Comparison of ENCODE assay signal across 8 cellular contexts in the genomic region with DNA sequence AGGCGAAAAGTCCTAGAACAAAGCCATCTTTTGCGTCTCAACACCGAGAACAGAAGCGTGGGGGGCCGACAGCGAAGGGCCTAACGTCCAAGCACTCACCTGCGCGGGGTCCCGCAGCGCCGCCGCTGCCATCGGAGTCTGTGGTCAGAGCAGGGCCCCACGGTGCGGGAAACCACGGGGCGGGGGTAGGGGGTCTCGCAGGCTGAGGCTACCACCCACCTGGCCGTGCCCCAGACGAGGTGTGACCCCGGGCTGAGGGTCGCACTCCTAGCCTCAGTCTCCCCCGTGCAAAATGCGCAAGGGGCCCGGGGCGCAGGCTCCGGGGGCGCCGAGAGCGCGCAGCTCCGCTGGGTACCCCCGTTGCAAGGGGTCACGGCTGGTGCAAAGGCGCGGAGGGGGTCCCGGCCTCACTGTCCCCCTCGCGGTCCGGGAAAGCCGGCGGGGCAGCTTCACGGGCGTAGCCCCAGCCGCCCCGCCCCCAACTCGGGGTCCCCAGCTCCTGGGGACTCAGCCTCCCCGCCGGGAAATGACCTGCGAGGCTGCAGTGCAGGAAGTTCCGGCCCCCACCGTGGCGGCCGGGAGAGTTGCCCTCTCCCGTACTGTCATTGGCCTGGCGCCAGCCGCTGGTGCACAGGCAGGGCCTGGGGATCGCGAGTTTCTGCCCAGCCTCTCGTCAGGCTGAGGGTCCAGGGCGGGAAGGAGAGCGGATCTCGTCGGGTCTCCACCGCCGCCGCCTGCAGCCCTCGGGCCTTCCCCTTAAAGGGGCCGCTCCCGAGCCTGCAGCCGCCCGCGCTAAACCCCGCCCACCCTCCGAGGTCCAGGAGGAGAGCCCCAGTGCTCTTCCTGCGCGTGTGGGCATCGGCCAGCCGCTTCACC. TPM values are rescaled to one million over a fixed set of nuclear protein-coding genes. Genes with fewer than 3 reads are reported as not detected.
DNase-seq lines count a peak whose midpoint lies in the region; ATAC-seq, FAIRE-seq and TF ChIP-seq lines count a peak whose summit lies in the region.

A gene (minus strand): TSS at position 699 of the 876 bp plus-strand sequence. CDS start 567 bp downstream, at position 132.

- peaks cover 16% of the 10 kb centered on the region for H4K20me1 ChIP-seq in astrocyte (ENCODE audit: insufficient read depth, low read length)

- H3K27me3 ChIP-seq in CD8-positive, alpha-beta memory T cell (ENCODE audit: insufficient read depth, low read length, poor library complexity, severe bottlenecking): no peaks in the 10 kb centered on the region
- H3K27me3 ChIP-seq in astrocyte (ENCODE audit: insufficient read depth, low read length): no peaks in the 10 kb centered on the region

- H2AFZ ChIP-seq in astrocyte (ENCODE audit: low read depth, low read length): peak within 1 kb of the TSS; percentile 93

- peaks cover 19 to 40% (median 27%) of the 10 kb centered on the region in 3 donors for H3K4me1 Mint-ChIP-seq in CD8-positive, alpha-beta memory T cell
- H3K4me1 Mint-ChIP-seq in T-cell (peaks cover 24 to 34% (median 26%) of the 10 kb centered on the region in 3 donors), astrocyte (ENCODE audit: low read depth, unreplicated experiment) (peaks cover 24% of the 10 kb centered on the region)

- H3K4me3 ChIP-seq in CD8-positive, alpha-beta memory T cell (ENCODE audit: low read length): peak within 1 kb of the TSS; percentile 80
- peak within 1 kb of the TSS; percentile 67 for H3K4me3 ChIP-seq in astrocyte (ENCODE audit: insufficient read depth, low read depth, low read length)

- H3K36me3 Mint-ChIP-seq in CD8-positive, alpha-beta memory T cell: peaks cover 37 to 50% (median 49%) of the 10 kb centered on the region in 3 donors
- H3K36me3 Mint-ChIP-seq in T-cell (peaks cover 55% of the 10 kb centered on the region), astrocyte (ENCODE audit: low read depth, unreplicated experiment) (peaks cover 20% of the 10 kb centered on the region)

- peaks cover 38 to 60% (median 50%) of the 10 kb centered on the region in 5 donors for H3K9me3 Mint-ChIP-seq in CD8-positive, alpha-beta memory T cell
- H3K9me3 Mint-ChIP-seq in T-cell (peaks cover 20 to 56% (median 40%) of the 10 kb centered on the region in 3 donors), astrocyte (ENCODE audit: unreplicated experiment) (peaks cover 22% of the 10 kb centered on the region)

- H3K27ac Mint-ChIP-seq in CD8-positive, alpha-beta memory T cell: peak within 1 kb of the TSS; percentile 76 to 96 (median 94)
- H3K27ac Mint-ChIP-seq in T-cell (peak within 1 kb of the TSS; percentile 95), astrocyte (ENCODE audit: unreplicated experiment) (peak within 1 kb of the TSS; percentile 58)

- H3K27ac ChIP-seq in CD8-positive, alpha-beta memory T cell (ENCODE audit: low read depth, low read length): peak within 1 kb of the TSS; percentile 64
- peak within 1 kb of the TSS; percentile 83 for H3K27ac ChIP-seq in KOPT-K1 (ENCODE audit: low read depth, low read length, poor library complexity, severe bottlenecking)
- no peak within 1 kb of the TSS for H3K27ac ChIP-seq in astrocyte (ENCODE audit: low read depth, low read length)

- peaks cover 42% of the 10 kb centered on the region for H3K9me3 ChIP-seq in CD8-positive, alpha-beta memory T cell (ENCODE audit: low read length)
- H3K9me3 ChIP-seq in KOPT-K1 (ENCODE audit: insufficient read depth, low read length, poor library complexity, severe bottlenecking): peaks cover 81% of the 10 kb centered on the region
- peaks cover 20% of the 10 kb centered on the region for H3K9me3 ChIP-seq in astrocyte (ENCODE audit: insufficient read depth, low read depth, low read length)

- peak within 1 kb of the TSS; percentile 87 for H3K4me2 ChIP-seq in astrocyte (ENCODE audit: low read length)

- no peaks in the 10 kb centered on the region for H3K27me3 Mint-ChIP-seq in CD8-positive, alpha-beta memory T cell
- H3K27me3 Mint-ChIP-seq in T-cell (no peaks in the 10 kb centered on the region), astrocyte (ENCODE audit: low read depth, unreplicated experiment) (no peaks in the 10 kb centered on the region)

- DNase-seq in CD8-positive, alpha-beta memory T cell: peak; percentile 22 to 68 (median 38)
- peak; percentile 85 for DNase-seq in GM20000 (ENCODE audit: low spot score)
- peak in 28 of 34 experiments; percentile 6 to 52 (median 26) for DNase-seq in T-cell
- DNase-seq in astrocyte (ENCODE audit: low read depth): peak; percentile 19
- peak; percentile 69 for DNase-seq in hepatic stellate cell (ENCODE audit: low spot score)
- peak; percentile 25 for DNase-seq in putamen (ENCODE audit: low spot score)
- DNase-seq in NCI-H510A treated with DMSO at 0.1 percent for 48 hours (lab: John Stamatoyannopoulos, UW): no peak

- FAIRE-seq in astrocyte (lab: Jason Lieb, UNC): no peak

- CTCF ChIA-PET in CD8-positive, alpha-beta memory T cell (lab: Charles Lee): interaction anchor here (1.2 to 1.7 kb wide), 3 partner anchors 49 to 81 kb away, joined by 4 to 8 read pairs (median 5); no protein-coding TSS in a partner anchor
- CTCF ChIA-PET in T-cell (lab: Charles Lee): interaction anchor here in 1 of 2 donors (1.6 kb wide), 1 partner anchor 51 kb away, joined by 4 read pairs; no protein-coding TSS in a partner anchor

- peaks cover 31% of the 10 kb centered on the region for H3K36me3 ChIP-seq in CD8-positive, alpha-beta memory T cell (ENCODE audit: insufficient read depth, low read length)
- H3K36me3 ChIP-seq in KOPT-K1 (ENCODE audit: insufficient read depth, low read length): peaks cover 31% of the 10 kb centered on the region
- H3K36me3 ChIP-seq in astrocyte (ENCODE audit: insufficient read depth, low read length): peaks cover 5% of the 10 kb centered on the region

- H3K4me1 ChIP-seq in CD8-positive, alpha-beta memory T cell (ENCODE audit: insufficient read depth, low read length): peaks cover 21% of the 10 kb centered on the region
- peaks cover 31% of the 10 kb centered on the region for H3K4me1 ChIP-seq in astrocyte (ENCODE audit: insufficient read depth, low read length)

- peaks cover 21% of the 10 kb centered on the region for H3K79me2 ChIP-seq in astrocyte (ENCODE audit: insufficient read depth, low read length)

- peak within 1 kb of the TSS; percentile 90 to 100 (median 96) for H3K4me3 Mint-ChIP-seq in CD8-positive, alpha-beta memory T cell
- H3K4me3 Mint-ChIP-seq in T-cell: peak within 1 kb of the TSS; percentile 93 to 97 (median 95)
- H3K4me3 Mint-ChIP-seq in astrocyte (ENCODE audit: unreplicated experiment): peak within 1 kb of the TSS; percentile 98

- POLR2A ChIA-PET in CD8-positive, alpha-beta memory T cell (lab: Charles Lee): interaction anchor here (0.6 to 1.4 kb wide), 2 partner anchors 37 to 490 kb away, joined by 4 to 6 read pairs; a partner anchor contains a TSS
- POLR2A ChIA-PET in T-cell (lab: Charles Lee): no interaction called here

- ATAC-seq in T-cell (replicated peaks in 1 of 4): peak; percentile 64 to 73 (median 70)

- no peak for TF ChIP-seq CTCF in GM20000 (IDR thresholded peaks at IDR 0.05; ENCODE audit: extremely low read depth, missing control alignments)
- no peak for TF ChIP-seq CTCF in astrocyte (IDR thresholded peaks at IDR 0.05; ENCODE audit: insufficient read depth, low read depth, low read length)

- peak within 1 kb of the TSS; percentile 72 for H3K9ac ChIP-seq in astrocyte (ENCODE audit: low read length)

RNA-seq across cellular contexts. Expression of the gene that starts here (rescaled TPM):
- total RNA-seq in CD8-positive, alpha-beta memory T cell: 1 to 10 TPM; 7.4 to 7.5 TPM
- 15.4 TPM for polyA plus RNA-seq in CD8-positive, alpha-beta memory T cell
- total RNA-seq in T-cell (10 to 100 TPM; 14.1 to 29.0 (median 26.8) TPM), astrocyte (5.7 and 5.9 TPM in 2 replicates)
